ENCODE assay signal across 13 cellular contexts in the genomic region with DNA sequence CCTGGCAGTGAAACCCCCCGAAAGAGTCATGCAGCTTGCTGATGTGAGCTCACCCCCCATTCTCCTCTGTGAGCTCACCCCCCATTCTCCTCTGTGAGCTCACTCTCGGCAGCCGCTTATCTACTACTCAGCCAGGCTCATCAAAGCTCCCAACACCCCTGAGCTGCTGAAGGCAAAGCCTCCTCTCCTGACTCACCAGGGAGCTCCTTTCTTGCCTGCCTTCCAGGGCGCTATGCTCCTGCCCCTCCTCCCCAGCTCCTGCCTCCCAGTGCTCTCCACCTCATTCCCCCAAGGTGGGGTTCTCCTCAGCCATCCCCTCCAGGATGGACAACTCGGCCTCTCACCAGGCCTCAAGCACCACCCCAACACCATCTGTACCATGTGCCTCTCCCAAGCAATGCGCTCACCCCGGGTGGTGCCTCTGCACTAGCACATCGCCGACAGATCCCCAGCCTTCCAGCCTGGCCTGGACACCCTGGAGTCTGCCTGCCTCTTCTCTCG. TPM values are rescaled to one million over a fixed set of nuclear protein-coding genes. Genes with fewer than 3 reads are reported as not detected.
DNase-seq lines count a peak whose midpoint lies in the region; ATAC-seq, FAIRE-seq and TF ChIP-seq lines count a peak whose summit lies in the region.
"Had no signal": no experiment of that assay in that cellular context is flagged by ENCODE, and none has a peak within 500 bp of the region (broad histone marks: within the 10 kb centered on the region; RNA-seq: fewer than 3 reads in every experiment).

No MANE protein-coding gene starts in this region.

- no peak for TF ChIP-seq POLR2A in H54 (IDR thresholded peaks at IDR 0.05; ENCODE audit: low read depth, low read length)

- TF ChIP-seq CTCF in AG10803 (conservative IDR thresholded peaks at IDR 0.05; ENCODE audit: low read length) (no peak), hepatocyte (IDR thresholded peaks at IDR 0.05; ENCODE audit: poor library complexity) (no peak)

- ATAC-seq in GM18868 (IDR thresholded peaks at IDR 0.05; ENCODE audit: unreplicated experiment) (no peak), HG03354 (IDR thresholded peaks at IDR 0.05; ENCODE audit: poor library complexity, severe bottlenecking, unreplicated experiment) (no peak), GM19035 (IDR thresholded peaks at IDR 0.05; ENCODE audit: unreplicated experiment) (no peak)

- WGBS in hepatocyte (ENCODE audit: low lambda C conversion rate, missing lambda C conversion rate): 88% methylated on average over 10 of the region's 10 CpGs

- H3K4me3 ChIP-seq in AG10803 (ENCODE audit: low read length): no peak overlapping the region
- H3K4me3 ChIP-seq in hepatocyte: no peak overlapping the region

- no peaks in the 10 kb centered on the region for H3K9me2 ChIP-seq in hepatocyte (replicated peaks; ENCODE audit: insufficient read depth)

- no peak overlapping the region for H3K4me2 ChIP-seq in hepatocyte

- peak; percentile 59 for DNase-seq in AG10803 (ENCODE audit: low read depth)
- DNase-seq in H54 (ENCODE audit: insufficient read length, low spot score): peak; percentile 82
- DNase-seq in amniotic epithelial cell (ENCODE audit: low read depth): peak; percentile 89
- no peak for DNase-seq in hepatocyte (ENCODE audit: low spot score)
- DNase-seq in SHP77 treated with DMSO at 0.1 percent for 48 hours (lab: John Stamatoyannopoulos, UW): no peak
- DNase-seq: activated B cell treated with CpG ODN at 0.5 μM for 24 hours; activated naive CD4-positive, alpha-beta T cell treated with Interleukin-2 at 50 U/mL for 16 hours; effector CD8-positive, alpha-beta T cell; KBM-7; OCI-M1 had no signal

- H3K79me2 ChIP-seq in hepatocyte: peaks cover 11% of the 10 kb centered on the region

- peaks cover 6% of the 10 kb centered on the region for H4K20me1 ChIP-seq in hepatocyte (ENCODE audit: insufficient read depth, poor library complexity, severe bottlenecking)

- peak overlapping the region; percentile 16 for H3K27ac ChIP-seq in hepatocyte

- H3K9me3 ChIP-seq in hepatocyte (ENCODE audit: low read depth): no peaks in the 10 kb centered on the region

- no peak for FAIRE-seq in H54 (lab: Jason Lieb, UNC)

- H2AFZ ChIP-seq in hepatocyte: no peak overlapping the region

- peaks cover 16% of the 10 kb centered on the region for H3K4me1 ChIP-seq in hepatocyte (ENCODE audit: insufficient read depth)

- no peaks in the 10 kb centered on the region for H3K36me3 ChIP-seq in hepatocyte (replicated peaks; ENCODE audit: insufficient read depth, low read depth)

- no peaks in the 10 kb centered on the region for H3K27me3 ChIP-seq in hepatocyte

RNA-seq across cellular contexts. Expression of a gene that starts 27.7 kb away (rescaled TPM):
- 18.3 and 20.9 TPM in 2 replicates for total RNA-seq in hepatocyte
- polyA plus RNA-seq in hepatocyte: 30.7 and 34.4 TPM in 2 replicates

RNA-seq across cellular contexts. Expression of a gene that starts 51.7 kb away (rescaled TPM):
- 1.8 and 3.7 TPM in 2 replicates for total RNA-seq in hepatocyte
- polyA plus RNA-seq in hepatocyte: 0.29 and 0.40 TPM in 2 replicates

RNA-seq across cellular contexts. Expression of a gene that starts 57.0 kb away (rescaled TPM):
- total RNA-seq in hepatocyte: 48.2 and 54.6 TPM in 2 replicates
- polyA plus RNA-seq in hepatocyte: 53.7 and 56.1 TPM in 2 replicates

RNA-seq across cellular contexts. Expression of a gene that starts 57.1 kb away (rescaled TPM):
- 1.4 and 3.5 TPM in 2 replicates for total RNA-seq in hepatocyte
- 12.0 and 15.2 TPM in 2 replicates for polyA plus RNA-seq in hepatocyte

Comparison
In these comparisons a context has a peak if more than half of its experiments do, and no peak if none do; other contexts are left out.
1. DNase-seq: peak in AG10803 (single experiment), H54 (single experiment) and amniotic epithelial cell (single experiment); none in hepatocyte (single experiment) and SHP77 treated with DMSO at 0.1 percent for 48 hours (single experiment).